1 cellular context compared by ENCODE assay signal in the genomic region with DNA sequence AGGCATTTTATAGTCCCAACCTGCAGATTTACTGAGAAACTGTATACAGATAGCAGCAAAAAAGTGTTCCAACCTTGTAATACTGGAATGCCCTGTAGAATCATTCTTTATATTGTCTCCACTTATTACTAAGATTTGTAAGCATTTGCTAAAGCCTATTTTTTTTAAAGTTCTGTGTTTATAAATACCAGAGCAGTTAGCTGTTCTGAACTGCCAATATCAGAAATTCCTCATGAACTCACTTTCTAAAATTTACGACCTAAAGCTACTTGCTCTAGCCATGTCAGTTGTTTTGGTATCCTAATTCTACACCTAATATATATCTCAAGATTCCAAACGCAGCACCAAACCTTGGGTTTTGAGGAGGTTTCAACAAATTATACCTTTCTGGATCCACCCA.
A peak's percentile ranks its signal among the peaks of the same experiment; 100 is the strongest.
TF ChIP-seq lines count a peak whose summit lies in the region.

No MANE protein-coding gene starts in this region.

TF ChIP-seq in SK-N-SH, 30 proteins besides CTCF, POLR2A, EP300 and RAD21:
- no peak for TF ChIP-seq SIN3A (IDR thresholded peaks at IDR 0.05; ENCODE audit: borderline replicate concordance, low read depth, low read length)
- TF ChIP-seq NRF1 (IDR thresholded peaks at IDR 0.05; ENCODE audit: low read depth, low read length) = no peak
- TF ChIP-seq, protein P1, sequence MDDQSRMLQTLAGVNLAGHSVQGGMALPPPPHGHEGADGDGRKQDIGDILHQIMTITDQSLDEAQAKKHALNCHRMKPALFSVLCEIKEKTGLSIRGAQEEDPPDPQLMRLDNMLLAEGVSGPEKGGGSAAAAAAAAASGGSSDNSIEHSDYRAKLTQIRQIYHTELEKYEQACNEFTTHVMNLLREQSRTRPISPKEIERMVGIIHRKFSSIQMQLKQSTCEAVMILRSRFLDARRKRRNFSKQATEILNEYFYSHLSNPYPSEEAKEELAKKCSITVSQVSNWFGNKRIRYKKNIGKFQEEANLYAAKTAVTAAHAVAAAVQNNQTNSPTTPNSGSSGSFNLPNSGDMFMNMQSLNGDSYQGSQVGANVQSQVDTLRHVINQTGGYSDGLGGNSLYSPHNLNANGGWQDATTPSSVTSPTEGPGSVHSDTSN (IDR thresholded peaks at IDR 0.05) = 0 out of 2 replicates have a peak, but pooled peaks have one; percentile 5
